19 cellular contexts compared by ENCODE assay signal in the genomic region with DNA sequence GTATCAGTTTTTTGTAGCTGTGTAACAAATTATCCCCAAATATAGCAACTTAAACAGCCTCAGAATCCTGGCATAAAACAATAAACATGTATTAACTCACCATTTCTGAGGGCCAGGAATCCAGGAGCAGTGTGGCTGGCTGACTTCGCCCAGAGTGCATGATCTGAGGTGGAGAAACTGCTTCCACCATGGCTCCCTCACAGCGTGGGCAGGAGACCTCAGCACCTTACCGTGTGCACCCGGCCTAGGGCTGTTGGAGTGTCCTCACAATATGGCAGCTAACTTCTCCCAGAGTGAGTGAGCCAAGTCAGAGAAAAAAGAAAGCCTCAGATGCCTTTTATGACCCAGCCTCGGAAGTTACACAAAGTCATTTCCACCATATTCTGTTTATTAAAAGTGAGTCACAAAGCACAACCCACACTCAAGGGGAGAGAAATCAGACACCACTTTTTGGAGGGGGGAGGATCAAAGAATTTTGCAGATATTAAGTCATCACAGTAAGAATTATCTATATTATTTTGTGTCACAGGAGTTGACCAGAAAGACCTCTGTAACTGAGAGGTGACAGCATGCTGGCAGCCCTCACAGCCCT. TPM values are rescaled to one million over a fixed set of nuclear protein-coding genes. Genes with fewer than 3 reads are reported as not detected.
A peak's percentile ranks its signal among the peaks of the same experiment; 100 is the strongest.
DNase-seq lines count a peak whose midpoint lies in the region; ATAC-seq and TF ChIP-seq lines count a peak whose summit lies in the region.
"Had no signal": no experiment of that assay in that cellular context is flagged by ENCODE, and none has a peak within 500 bp of the region (broad histone marks: within the 10 kb centered on the region; RNA-seq: fewer than 3 reads in every experiment).

No MANE protein-coding gene starts in this region.

- H3K9me3 ChIP-seq in upper lobe of right lung, result no peaks in the 10 kb centered on the region
- H3K9me3 ChIP-seq: colonic mucosa, HAP-1, upper lobe of left lung had no signal

- H3K4me1 ChIP-seq in upper lobe of right lung, result no peaks in the 10 kb centered on the region
- H3K4me1 ChIP-seq: colonic mucosa, HAP-1, upper lobe of left lung had no signal

- no peak overlapping the region for H3K27ac Mint-ChIP-seq in activated naive CD8-positive, alpha-beta T cell
- H3K27ac Mint-ChIP-seq in activated naive CD8-positive, alpha-beta T cell treated with anti-CD3 and anti-CD28 coated beads for 36 hours, result no peak overlapping the region
- H3K27ac Mint-ChIP-seq: activated T-helper 2 cell treated with anti-CD3 and anti-CD28 coated beads, Interferon-gamma antibody, Interleukin-2, Interleukin-4, amounts not matched to agents 10 μg/mL and 5 μg/mL and 100 μg/mL, durations not matched to agents 14 hours and 24 hours and 36 hours; T-helper 1 cell treated with Interleukin-12 subunit alpha and Interleukin-12 subunit beta and Interleukin-4 antibody, amounts not matched to agents 30 μg/mL and 1 μg/mL, for 36 hours had no signal

- peaks cover 9% of the 10 kb centered on the region for H3K36me3 ChIP-seq in upper lobe of right lung
- H3K36me3 ChIP-seq: colonic mucosa, HAP-1 had no signal

- H3K36me3 Mint-ChIP-seq in activated naive CD8-positive, alpha-beta T cell, result no peaks in the 10 kb centered on the region
- H3K36me3 Mint-ChIP-seq in activated naive CD8-positive, alpha-beta T cell treated with anti-CD3 and anti-CD28 coated beads for 36 hours, result no peaks in the 10 kb centered on the region
- H3K36me3 Mint-ChIP-seq: IgD-negative memory B cell had no signal

- no peaks in the 10 kb centered on the region for H3K27me3 ChIP-seq in upper lobe of right lung
- H3K27me3 ChIP-seq: colonic mucosa, upper lobe of left lung had no signal

- H3K4me3 Mint-ChIP-seq in activated naive CD8-positive, alpha-beta T cell, result peak overlapping the region; percentile 3
- no peak overlapping the region for H3K4me3 Mint-ChIP-seq in activated naive CD8-positive, alpha-beta T cell treated with anti-CD3 and anti-CD28 coated beads for 36 hours
- H3K4me3 Mint-ChIP-seq: T-helper 1 cell treated with Interleukin-12 subunit alpha and Interleukin-12 subunit beta and Interleukin-4 antibody, amounts not matched to agents 30 μg/mL and 1 μg/mL, for 36 hours had no signal

- no peaks in the 10 kb centered on the region for H3K27me3 Mint-ChIP-seq in activated naive CD8-positive, alpha-beta T cell
- H3K27me3 Mint-ChIP-seq in activated naive CD8-positive, alpha-beta T cell treated with anti-CD3 and anti-CD28 coated beads for 36 hours, result no peaks in the 10 kb centered on the region
- H3K27me3 Mint-ChIP-seq: IgD-negative memory B cell had no signal

- peaks cover 21% of the 10 kb centered on the region for H3K4me1 Mint-ChIP-seq in activated naive CD8-positive, alpha-beta T cell (ENCODE audit: low read depth)
- peaks cover 13% of the 10 kb centered on the region for H3K4me1 Mint-ChIP-seq in activated naive CD8-positive, alpha-beta T cell treated with anti-CD3 and anti-CD28 coated beads for 36 hours

- H3K9me3 Mint-ChIP-seq in activated naive CD8-positive, alpha-beta T cell (ENCODE audit: low read depth), result no peaks in the 10 kb centered on the region
- H3K9me3 Mint-ChIP-seq in activated naive CD8-positive, alpha-beta T cell treated with anti-CD3 and anti-CD28 coated beads for 36 hours, result no peaks in the 10 kb centered on the region
- H3K9me3 Mint-ChIP-seq: activated T-helper 2 cell treated with anti-CD3 and anti-CD28 coated beads, Interferon-gamma antibody, Interleukin-2, Interleukin-4, amounts not matched to agents 10 μg/mL and 5 μg/mL and 100 μg/mL, durations not matched to agents 14 hours and 24 hours and 36 hours; T-helper 1 cell treated with Interleukin-12 subunit alpha and Interleukin-12 subunit beta and Interleukin-4 antibody, amounts not matched to agents 30 μg/mL and 1 μg/mL, for 36 hours had no signal

- intact Hi-C loops in upper lobe of right lung (cut with DNase I), result no loop called here

- TF ChIP-seq CTCF in upper lobe of right lung (IDR thresholded peaks at IDR 0.05), result no peak

- ATAC-seq in upper lobe of right lung (no peak), HG02678 (IDR thresholded peaks at IDR 0.05; ENCODE audit: unreplicated experiment) (no peak)

- H3K4me3 ChIP-seq in upper lobe of right lung, result no peak overlapping the region
- H3K4me3 ChIP-seq: colonic mucosa, HAP-1, upper lobe of left lung had no signal

- no peak overlapping the region for H3K27ac ChIP-seq in upper lobe of right lung
- H3K27ac ChIP-seq: C4-2B, colonic mucosa, upper lobe of left lung had no signal

- DNase-seq in activated naive CD8-positive, alpha-beta T cell treated with anti-CD3 and anti-CD28 coated beads for 36 hours, result no peak
- DNase-seq in HT1080 (ENCODE audit: low read depth), result peak; percentile 34
- peak; percentile 10 for DNase-seq in iris pigment epithelial cell (ENCODE audit: low read depth)
- DNase-seq in upper lobe of right lung, result peak; percentile 22
- DNase-seq in NCI-H345 treated with DMSO at 0.1 percent for 48 hours (lab: John Stamatoyannopoulos, UW; ENCODE audit: unreplicated experiment), result no peak
- DNase-seq: Calu3, colonic mucosa, glutamatergic neuron, mammary epithelial cell, NCI-H1105, NCI-H1930 had no signal

RNA-seq across cellular contexts. Expression of a gene that starts 59.6 kb away (rescaled TPM):
- 10 to 100 TPM; 15.3 to 17.4 TPM for total RNA-seq in activated naive CD8-positive, alpha-beta T cell treated with anti-CD3 and anti-CD28 coated beads for 36 hours
- total RNA-seq in HT1080 (2014; rRNA removed; shearing (Covaris generic)), result 14.8 and 15.0 TPM in 2 replicates
- 12.5 and 13.7 TPM in 2 replicates for polyA plus RNA-seq in HT1080 (2015; cell fraction: cytosol; rRNA removed)
- polyA plus RNA-seq in HT1080 (2015; cell fraction: nucleus; rRNA removed), result 37.7 and 39.0 TPM in 2 replicates
- 20.0 TPM for total RNA-seq in upper lobe of right lung

Comparison
In these comparisons a context has a peak if more than half of its experiments do, and no peak if none do; other contexts are left out.
1. DNase-seq: peak in HT1080 (single experiment), iris pigment epithelial cell (single experiment) and upper lobe of right lung (single experiment); none in activated naive CD8-positive, alpha-beta T cell treated with anti-CD3 and anti-CD28 coated beads for 36 hours (single experiment) and NCI-H345 treated with DMSO at 0.1 percent for 48 hours (single experiment).